Comparison of ENCODE assay signal across 18 cellular contexts in genomic region chr4:81106150-81106549, GRCh38.
DNase-seq lines count a peak whose midpoint lies in the region; ATAC-seq, FAIRE-seq and TF ChIP-seq lines count a peak whose summit lies in the region.
"Had no signal": no experiment of that assay in that cellular context is flagged by ENCODE, and none has a peak within 500 bp of the region (broad histone marks: within the 10 kb centered on the region; RNA-seq: fewer than 3 reads in every experiment).

No MANE protein-coding gene starts in this region.

- DNase-seq in naive B cell (no peak), uterus (no peak), kidney (no peak), vagina (ENCODE audit: extremely low spot score in 2 of 2) (no peak)
- DNase-seq: CD8-positive, alpha-beta T cell; COR-L47; DMS53; GF-D8; GOT3; H9 had no signal

- H3F3A ChIP-seq in Loucy (ENCODE audit: low read depth) = no peaks in the 10 kb centered on the region

- TF ChIP-seq POLR2A in GM18505 (IDR thresholded peaks at IDR 0.05; ENCODE audit: borderline replicate concordance, extremely low read depth, insufficient read depth, insufficient read length) = no peak
- TF ChIP-seq POLR2A in uterus (IDR thresholded peaks at IDR 0.05) = no peak
- no peak for TF ChIP-seq POLR2A in vagina (IDR thresholded peaks at IDR 0.05)

- no peaks in the 10 kb centered on the region for H3K9me3 Mint-ChIP-seq in naive B cell
- H3K9me3 Mint-ChIP-seq: CD8-positive, alpha-beta T cell; H9 had no signal

- no peak overlapping the region for H3K4me3 Mint-ChIP-seq in naive B cell
- H3K4me3 Mint-ChIP-seq: CD14-positive monocyte; CD8-positive, alpha-beta T cell; H9 had no signal

- no peaks in the 10 kb centered on the region for H3K36me3 ChIP-seq in Loucy (ENCODE audit: insufficient read depth, low read length)
- no peaks in the 10 kb centered on the region for H3K36me3 ChIP-seq in uterus
- no peaks in the 10 kb centered on the region for H3K36me3 ChIP-seq in kidney (ENCODE audit: control insufficient read depth in 1 of 2, insufficient read depth in 2 of 2, low read length in 2 of 2)
- no peaks in the 10 kb centered on the region for H3K36me3 ChIP-seq in vagina

- peak overlapping the region; percentile 48; the same call in 1 of the 2 replicates for H2AFZ ChIP-seq in Loucy (ENCODE audit: low read length)

- H3K9ac ChIP-seq in Loucy (ENCODE audit: low read depth, low read length, poor library complexity, severe bottlenecking) (no peak overlapping the region), kidney (ENCODE audit: low read length in 2 of 2) (no peak overlapping the region)

- H3K27me3 ChIP-seq in Loucy (ENCODE audit: insufficient read depth, low read length, poor library complexity, severe bottlenecking) (no peaks in the 10 kb centered on the region), uterus (no peaks in the 10 kb centered on the region), vagina (no peaks in the 10 kb centered on the region)

- no peak overlapping the region for H3K4me2 ChIP-seq in Loucy (ENCODE audit: low read depth, low read length, poor library complexity, severe bottlenecking)
- H3K4me2 ChIP-seq: A549 had no signal

- no peak for FAIRE-seq in kidney (lab: Jason Lieb, UNC)
- FAIRE-seq: A549, D721Med, K562 had no signal

- no peaks in the 10 kb centered on the region for H3K36me3 Mint-ChIP-seq in naive B cell
- H3K36me3 Mint-ChIP-seq: CD14-positive monocyte had no signal

- H3K27ac ChIP-seq in uterus (no peak overlapping the region), kidney (ENCODE audit: low read depth in 2 of 2, low read length in 2 of 2) (no peak overlapping the region), vagina (no peak overlapping the region)
- H3K27ac ChIP-seq: A549, HL-60 had no signal

- peaks cover 0 to 7% (median 6%) of the 10 kb centered on the region in 3 donors for H3K4me1 Mint-ChIP-seq in naive B cell
- H3K4me1 Mint-ChIP-seq: CD14-positive monocyte, H9 had no signal

- H3K4me1 ChIP-seq in Loucy (ENCODE audit: insufficient read depth, low read length, poor library complexity, severe bottlenecking) = peaks cover 6% of the 10 kb centered on the region
- H3K4me1 ChIP-seq in uterus = no peaks in the 10 kb centered on the region
- H3K4me1 ChIP-seq in kidney (ENCODE audit: control insufficient read depth in 1 of 2, insufficient read depth in 1 of 2, low read depth in 1 of 2, low read length in 2 of 2) = no peaks in the 10 kb centered on the region
- H3K4me1 ChIP-seq in vagina = no peaks in the 10 kb centered on the region
- H3K4me1 ChIP-seq: A549 had no signal

- ATAC-seq in GM18505 (IDR thresholded peaks at IDR 0.05; ENCODE audit: unreplicated experiment) (peak; percentile 86), GM18861 (IDR thresholded peaks at IDR 0.05; ENCODE audit: unreplicated experiment) (peak; percentile 57), naive B cell (ENCODE audit: low read depth in 2 of 2) (peak; percentile 10 to 33)
- ATAC-seq: A549; CD8-positive, alpha-beta T cell; K562 had no signal

- no peaks in the 10 kb centered on the region for H3K9me2 ChIP-seq in Loucy (replicated peaks; ENCODE audit: low read depth, low read length)

- no peaks in the 10 kb centered on the region for H3K79me2 ChIP-seq in Loucy (ENCODE audit: insufficient read depth, low read length)

- TF ChIP-seq CTCF in Loucy (conservative IDR thresholded peaks at IDR 0.05; ENCODE audit: low read length) (no peak), uterus (IDR thresholded peaks at IDR 0.05) (no peak), kidney (IDR thresholded peaks at IDR 0.05; ENCODE audit: borderline replicate concordance, extremely low read depth, insufficient read depth) (no peak), vagina (IDR thresholded peaks at IDR 0.05) (no peak)

- H3K27me3 Mint-ChIP-seq in naive B cell = no peaks in the 10 kb centered on the region

- H3K4me3 ChIP-seq in Loucy (ENCODE audit: low read length, poor library complexity, severe bottlenecking) (no peak overlapping the region), uterus (no peak overlapping the region), kidney (ENCODE audit: low read length in 2 of 2) (no peak overlapping the region), vagina (no peak overlapping the region)
- H3K4me3 ChIP-seq: A549, K562 had no signal

- intact Hi-C loops in uterus (cut with DNase I; ENCODE audit: low total_unique reads) (no loop called here), kidney (cut with DNase I) (no loop called here), vagina (cut with DNase I) (no loop called here)

- H3K27ac Mint-ChIP-seq in naive B cell = no peak overlapping the region
- H3K27ac Mint-ChIP-seq: CD8-positive, alpha-beta T cell; H9 had no signal

- H4K20me1 ChIP-seq in Loucy (ENCODE audit: insufficient read depth, low read length, poor library complexity, severe bottlenecking) = no peaks in the 10 kb centered on the region

- H3K9me3 ChIP-seq in Loucy (ENCODE audit: insufficient read depth, low read depth, low read length) (no peaks in the 10 kb centered on the region), uterus (no peaks in the 10 kb centered on the region), kidney (ENCODE audit: control insufficient read depth in 1 of 2, low read length in 2 of 2) (no peaks in the 10 kb centered on the region), vagina (no peaks in the 10 kb centered on the region)
- H3K9me3 ChIP-seq: A549 had no signal

Comparison
In these comparisons a context has a peak if more than half of its experiments do, and no peak if none do; other contexts are left out.
1. ATAC-seq: peak in every context shown above with its lines; median percentile 86 in GM18505; 57 in GM18861; 22 in naive B cell.